16 cellular contexts compared by ENCODE assay signal in genomic region chr1:199029855-199030254, GRCh38.
DNase-seq lines count a peak whose midpoint lies in the region; ATAC-seq and TF ChIP-seq lines count a peak whose summit lies in the region.
"Had no signal": no experiment of that assay in that cellular context is flagged by ENCODE, and none has a peak within 500 bp of the region (broad histone marks: within the 10 kb centered on the region; RNA-seq: fewer than 3 reads in every experiment).

No MANE protein-coding gene starts in this region.

- DNase-seq in AG04450 (ENCODE audit: low read depth, low spot score) (peak; percentile 26), HT1080 (ENCODE audit: low read depth) (peak; percentile 14), foreskin keratinocyte (peak; percentile 67 to 83), SIG-M5 (lab: John Stamatoyannopoulos, UW) (no peak), foreskin melanocyte (no peak)
- DNase-seq in activated T-helper 1 cell treated with anti-CD3 and anti-CD28 coated beads, Interleukin-12 subunit alpha, Interleukin-12 subunit beta, Interleukin-2, Interleukin-4 antibody, amounts not matched to agents 30 ng/mL and 10 ng/mL and 1 ng/mL, durations not matched to agents 14 hours and 24 hours and 36 hours (ENCODE audit: low spot score), result no peak
- DNase-seq in central memory CD4-positive, alpha-beta T cell, result no peak
- DNase-seq: activated CD4-positive, alpha-beta T cell treated with anti-CD3 and anti-CD28 coated beads, Interleukin-2, amount 10 ng/mL, durations not matched to agents 7 days and 5 days; activated naive CD4-positive, alpha-beta T cell treated with anti-CD3 and anti-CD28 coated beads for 36 hours; AML-193; cortex of kidney; DMS79 treated with DMSO at 0.1 percent for 48 hours; MM.1S; T-cell; uterus had no signal

- H3K27ac ChIP-seq in AG04450 (ENCODE audit: low read depth, low read length) (no peak overlapping the region), foreskin keratinocyte (no peak overlapping the region)
- H3K27ac ChIP-seq: uterus had no signal

- TF ChIP-seq CTCF in AG04450 (IDR thresholded peaks at IDR 0.05; ENCODE audit: low read depth, low read length), result no peak
- no peak for TF ChIP-seq CTCF in foreskin keratinocyte (conservative IDR thresholded peaks at IDR 0.05)

- no peaks in the 10 kb centered on the region for H3K9me3 ChIP-seq in AG04450 (ENCODE audit: control insufficient read depth, insufficient read depth, low read length)
- H3K9me3 ChIP-seq: uterus had no signal

- POLR2A ChIA-PET in AG04450 (lab: Yijun Ruan, JAX), result interaction anchor here (0.7 kb wide), 1 partner anchor 151 kb away, joined by 3 read pairs; no protein-coding TSS in a partner anchor

- ATAC-seq in foreskin keratinocyte (peak; percentile 82), GM18520 (IDR thresholded peaks at IDR 0.05; ENCODE audit: unreplicated experiment) (no peak)
- ATAC-seq: T-cell had no signal

- H3K4me3 Mint-ChIP-seq in activated T-helper 1 cell treated with anti-CD3 and anti-CD28 coated beads, Interleukin-12 subunit alpha, Interleukin-12 subunit beta, Interleukin-2, Interleukin-4 antibody, amounts not matched to agents 30 ng/mL and 10 ng/mL and 1 ng/mL, durations not matched to agents 14 hours and 24 hours and 36 hours, result peak overlapping the region; percentile 2
- H3K4me3 Mint-ChIP-seq: activated CD4-positive, alpha-beta T cell treated with anti-CD3 and anti-CD28 coated beads, Interleukin-2, amount 10 ng/mL, durations not matched to agents 7 days and 5 days; activated naive CD4-positive, alpha-beta T cell treated with anti-CD3 and anti-CD28 coated beads for 36 hours; T-cell had no signal

- H3K4me1 Mint-ChIP-seq in activated T-helper 1 cell treated with anti-CD3 and anti-CD28 coated beads, Interleukin-12 subunit alpha, Interleukin-12 subunit beta, Interleukin-2, Interleukin-4 antibody, amounts not matched to agents 30 ng/mL and 10 ng/mL and 1 ng/mL, durations not matched to agents 14 hours and 24 hours and 36 hours (ENCODE audit: low read depth), result peaks cover 57% of the 10 kb centered on the region

- H3K27me3 ChIP-seq in AG04450 (ENCODE audit: control insufficient read depth, insufficient read depth, low read length) (no peaks in the 10 kb centered on the region), foreskin keratinocyte (no peaks in the 10 kb centered on the region)
- H3K27me3 ChIP-seq: uterus had no signal

- H3K36me3 Mint-ChIP-seq in activated T-helper 1 cell treated with anti-CD3 and anti-CD28 coated beads, Interleukin-12 subunit alpha, Interleukin-12 subunit beta, Interleukin-2, Interleukin-4 antibody, amounts not matched to agents 30 ng/mL and 10 ng/mL and 1 ng/mL, durations not matched to agents 14 hours and 24 hours and 36 hours (ENCODE audit: low read depth), result peaks cover 22% of the 10 kb centered on the region
- H3K36me3 Mint-ChIP-seq: T-cell had no signal

- H3K9me3 Mint-ChIP-seq in activated T-helper 1 cell treated with anti-CD3 and anti-CD28 coated beads, Interleukin-12 subunit alpha, Interleukin-12 subunit beta, Interleukin-2, Interleukin-4 antibody, amounts not matched to agents 30 ng/mL and 10 ng/mL and 1 ng/mL, durations not matched to agents 14 hours and 24 hours and 36 hours, result peaks cover 38% of the 10 kb centered on the region

- no peaks in the 10 kb centered on the region for H3K27me3 Mint-ChIP-seq in activated T-helper 1 cell treated with anti-CD3 and anti-CD28 coated beads, Interleukin-12 subunit alpha, Interleukin-12 subunit beta, Interleukin-2, Interleukin-4 antibody, amounts not matched to agents 30 ng/mL and 10 ng/mL and 1 ng/mL, durations not matched to agents 14 hours and 24 hours and 36 hours (ENCODE audit: insufficient read depth)
- H3K27me3 Mint-ChIP-seq: activated CD4-positive, alpha-beta T cell treated with anti-CD3 and anti-CD28 coated beads, Interleukin-2, amount 10 ng/mL, durations not matched to agents 7 days and 5 days; T-cell had no signal

- no peak overlapping the region for H3K4me3 ChIP-seq in AG04450 (ENCODE audit: low read depth, low read length)
- H3K4me3 ChIP-seq: uterus had no signal

- CTCF ChIA-PET in AG04450 (lab: Charles Lee), result no interaction called here

- H3K4me1 ChIP-seq in foreskin keratinocyte, result no peaks in the 10 kb centered on the region
- H3K4me1 ChIP-seq: uterus had no signal

- intact Hi-C loops in activated T-helper 1 cell treated with anti-CD3 and anti-CD28 coated beads, Interleukin-12 subunit alpha, Interleukin-12 subunit beta, Interleukin-2, Interleukin-4 antibody, amounts not matched to agents 30 ng/mL and 10 ng/mL and 1 ng/mL, durations not matched to agents 14 hours and 24 hours and 36 hours (cut with micrococcal nuclease), result loop anchor here (1.0 kb wide), 2 partner anchors 11 to 21 kb away; no protein-coding TSS in a partner anchor

- H3K27ac Mint-ChIP-seq in activated T-helper 1 cell treated with anti-CD3 and anti-CD28 coated beads, Interleukin-12 subunit alpha, Interleukin-12 subunit beta, Interleukin-2, Interleukin-4 antibody, amounts not matched to agents 30 ng/mL and 10 ng/mL and 1 ng/mL, durations not matched to agents 14 hours and 24 hours and 36 hours, result peak overlapping the region; percentile 45
- H3K27ac Mint-ChIP-seq: activated CD4-positive, alpha-beta T cell treated with anti-CD3 and anti-CD28 coated beads, Interleukin-2, amount 10 ng/mL, durations not matched to agents 7 days and 5 days; activated naive CD4-positive, alpha-beta T cell treated with anti-CD3 and anti-CD28 coated beads for 36 hours; T-cell had no signal

Comparison
In these comparisons a context has a peak if more than half of its experiments do, and no peak if none do; other contexts are left out.
1. DNase-seq: peak in AG04450 (single experiment), HT1080 (single experiment) and foreskin keratinocyte (2 of 2); none in activated T-helper 1 cell treated with anti-CD3 and anti-CD28 coated beads, Interleukin-12 subunit alpha, Interleukin-12 subunit beta, Interleukin-2, Interleukin-4 antibody, amounts not matched to agents 30 ng/mL and 10 ng/mL and 1 ng/mL, durations not matched to agents 14 hours and 24 hours and 36 hours (single experiment), SIG-M5 (single experiment), central memory CD4-positive, alpha-beta T cell (single experiment) and foreskin melanocyte (single experiment).